16 cellular contexts compared by ENCODE assay signal in the genomic region with DNA sequence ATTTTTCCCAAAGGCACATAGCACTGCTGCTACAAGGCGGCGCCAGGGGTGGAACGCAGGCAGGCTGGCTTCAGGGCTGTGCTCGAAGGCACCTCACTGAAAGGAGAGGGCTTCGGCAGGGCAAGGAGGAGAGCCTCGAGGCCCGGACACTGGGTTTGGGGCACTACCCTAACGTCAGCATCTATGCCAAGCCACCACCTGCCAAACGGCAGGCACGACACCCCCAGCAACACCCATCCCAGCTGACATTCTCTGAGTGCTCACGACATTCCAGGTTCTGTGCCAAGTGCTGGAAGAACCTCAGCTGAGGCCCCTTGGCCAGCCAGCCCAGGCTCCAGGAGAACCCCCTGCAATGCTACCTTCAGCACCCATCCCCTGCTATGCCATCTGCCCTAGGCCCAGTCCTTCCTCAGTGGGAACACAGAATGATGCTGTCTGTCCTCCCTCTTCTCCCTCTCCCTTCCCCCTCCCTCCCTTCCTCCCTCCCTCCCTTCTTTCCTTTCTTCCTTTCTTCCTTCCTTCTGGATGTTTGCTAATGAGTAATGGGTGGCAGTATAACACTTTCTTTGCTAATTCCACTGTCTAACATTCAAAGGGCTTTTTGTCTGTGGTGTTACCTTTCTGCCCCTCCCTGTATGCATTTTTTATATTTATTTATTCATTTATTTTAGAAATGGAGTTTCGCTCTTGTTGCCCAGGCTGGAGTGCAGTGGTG. TPM values are rescaled to one million over a fixed set of nuclear protein-coding genes. Genes with fewer than 3 reads are reported as not detected.
DNase-seq lines count a peak whose midpoint lies in the region; ATAC-seq and TF ChIP-seq lines count a peak whose summit lies in the region.
"Had no signal": no experiment of that assay in that cellular context is flagged by ENCODE, and none has a peak within 500 bp of the region (broad histone marks: within the 10 kb centered on the region; RNA-seq: fewer than 3 reads in every experiment).

No MANE protein-coding gene starts in this region.

- H3K4me1 ChIP-seq in psoas muscle (peaks cover 87% of the 10 kb centered on the region), upper lobe of right lung (peaks cover 56% of the 10 kb centered on the region)

- intact Hi-C loops in left ventricle myocardium superior (cut with micrococcal nuclease), result no loop called here
- intact Hi-C loops in psoas muscle (cut with DNase I), result no loop called here
- intact Hi-C loops in upper lobe of right lung (cut with DNase I), result no loop called here

- TF ChIP-seq CTCF in psoas muscle (IDR thresholded peaks at IDR 0.05), result no peak
- TF ChIP-seq CTCF in upper lobe of right lung (IDR thresholded peaks at IDR 0.05), result no peak

- H3K4me3 ChIP-seq in psoas muscle (no peak overlapping the region), upper lobe of right lung (no peak overlapping the region)
- H3K4me3 ChIP-seq: cardiac muscle cell had no signal

- H3K36me3 ChIP-seq in psoas muscle (ENCODE audit: insufficient read depth in 1 of 2, low read depth in 1 of 2) (peaks cover 0 to 50% of the 10 kb centered on the region in 2 donors), upper lobe of right lung (peaks cover 13% of the 10 kb centered on the region)
- H3K36me3 ChIP-seq: cardiac muscle cell had no signal

- peak overlapping the region; percentile 36 for H3K27ac ChIP-seq in caudate nucleus (ENCODE audit: low read depth, low read length)
- peak overlapping the region; percentile 46 for H3K27ac ChIP-seq in psoas muscle
- H3K27ac ChIP-seq in upper lobe of right lung, result peak overlapping the region; percentile 60

- DNase-seq in caudate nucleus (lab: John Stamatoyannopoulos, UW), result no peak
- DNase-seq in left ventricle myocardium superior, result peak; percentile 55
- peak in 1 of 2 donors; percentile 40 for DNase-seq in psoas muscle
- DNase-seq in upper lobe of right lung, result no peak
- DNase-seq in globus pallidus (ENCODE audit: low spot score), result no peak
- DNase-seq in SIG-M5 treated with dmso at 0.1 percent for 504 hours (lab: John Stamatoyannopoulos, UW; ENCODE audit: unreplicated experiment), result no peak
- no peak for DNase-seq in HuH-7.5 (ENCODE audit: low spot score)
- DNase-seq: activated naive CD8-positive, alpha-beta T cell treated with anti-CD3 and anti-CD28 coated beads, Interleukin-2, amount 10 ng/mL, durations not matched to agents 7 days and 5 days; CD4-positive, CD25-positive, alpha-beta regulatory T cell; DMS53; mesendoderm; NCI-H146; stimulated activated CD4-positive, alpha-beta T cell treated with anti-CD3 and anti-CD28 coated beads, Interleukin-2, amount 100 ng/mL, for 24 hours; T-helper 9 cell had no signal

- H3K27me3 ChIP-seq in psoas muscle (ENCODE audit: insufficient read depth in 3 of 3, low read length in 2 of 3) (no peaks in the 10 kb centered on the region), upper lobe of right lung (no peaks in the 10 kb centered on the region)
- H3K27me3 ChIP-seq: cardiac muscle cell had no signal

- H3K9me3 ChIP-seq in psoas muscle (no peaks in the 10 kb centered on the region), upper lobe of right lung (no peaks in the 10 kb centered on the region)

- ATAC-seq in left ventricle myocardium superior (peak; percentile 44), psoas muscle (peak in 1 of 4 donors; percentile 29), upper lobe of right lung (no peak)
- ATAC-seq: activated CD4-positive, CD25-positive, alpha-beta regulatory T cell treated with anti-CD3 and anti-CD28 coated beads, Interleukin-2, amount 50 U/mL, for 24 hours had no signal

- WGBS in psoas muscle, 3 donors, result 40 to 61% (median 40%) methylated on average over 12 of the region's 12 CpGs

RNA-seq across cellular contexts. Expression of a gene that starts 24.3 kb away (rescaled TPM):
- total RNA-seq in left ventricle myocardium superior (49.0 TPM), psoas muscle (10 to 100 TPM; 31.6 to 64.7 (median 47.9) TPM), upper lobe of right lung (32.4 TPM)
- 100 to 1,000 TPM in 1 of 3 donors, 10 to 100 TPM in 2; 11.2 to 112 (median 36.2) TPM for polyA plus RNA-seq in psoas muscle
